In genomic region chr2:219581346-219581745, GRCh38 we compare ENCODE assay signal across 10 cellular contexts. TPM values are rescaled to one million over a fixed set of nuclear protein-coding genes. Genes with fewer than 3 reads are reported as not detected.
"Had no signal": no experiment of that assay in that cellular context is flagged by ENCODE, and none has a peak within 500 bp of the region (broad histone marks: within the 10 kb centered on the region; RNA-seq: fewer than 3 reads in every experiment).

No MANE protein-coding gene starts in this region.

- ATAC-seq: HCT116 had no signal

- DNase-seq: GM23248, GOT3, H7, HFFc6, KG1 had no signal

- H3K36me3 ChIP-seq: HAP-1 had no signal

- H3K4me3 ChIP-seq: GM23248, HAP-1 had no signal

- FAIRE-seq: HTR-8/SVneo had no signal

- H3K9ac ChIP-seq: GM23248 had no signal

- H2AFZ ChIP-seq: GM23248 had no signal

- H3K27ac ChIP-seq: GM23248 had no signal

- H3K9me3 ChIP-seq: HAP-1 had no signal

RNA-seq across cellular contexts. Expression of gene INHA, which starts 9.2 kb away (rescaled TPM):
- total RNA-seq: HT-29 had no signal
- polyA plus RNA-seq: IgD-negative memory B cell had no signal

RNA-seq across cellular contexts. Expression of gene OBSL1, which starts 10.0 kb away (rescaled TPM):
- polyA plus RNA-seq: IgD-negative memory B cell had no signal
